Comparison of ENCODE assay signal across 1 cellular context in genomic region chr19:13794752-13795589, GRCh38.
TF ChIP-seq lines count a peak whose summit lies in the region.

ZSWIM4 (plus strand) TSS chr19:13795443; CDS start chr19:13795649, 206 bp downstream.

TF ChIP-seq in K562, 482 proteins besides CTCF, POLR2A, EP300 and RAD21 (continued from another document):
- TF ChIP-seq TAF7 (tag; IDR thresholded peaks at IDR 0.05) (no peak), NKRF (IDR thresholded peaks at IDR 0.05; ENCODE audit: borderline replicate concordance) (peak; percentile 37; the same call in 1 of the 2 replicates), NFIC (IDR thresholded peaks at IDR 0.05) (peak; percentile 46; the same call in 1 of the 2 replicates), ARID4B (CRISPR knock-in tag; IDR thresholded peaks at IDR 0.05) (peak; percentile 73; the same call in 1 of the 2 replicates), SFPQ (IDR thresholded peaks at IDR 0.05; ENCODE audit: low read depth, low read length) (no peak), MEIS2 (IDR thresholded peaks at IDR 0.05; ENCODE audit: partially characterized antibody) (peak; percentile 98), KAT7 (CRISPR knock-in tag; IDR thresholded peaks at IDR 0.05; ENCODE audit: borderline replicate concordance) (peak; percentile 73; the same call in 1 of the 2 replicates), ZNF263 (CRISPR knock-in tag; IDR thresholded peaks at IDR 0.05; ENCODE audit: borderline replicate concordance) (peak; percentile 45; the same call in 1 of the 2 replicates), PTRF (tag; IDR thresholded peaks at IDR 0.05) (no peak), PHTF2 (CRISPR knock-in tag; IDR thresholded peaks at IDR 0.05) (no peak), TOE1 (IDR thresholded peaks at IDR 0.05; ENCODE audit: borderline replicate concordance) (peak; percentile 62; the same call in 1 of the 2 replicates), TOE1 (CRISPR knock-in tag; IDR thresholded peaks at IDR 0.05; ENCODE audit: borderline replicate concordance, low read depth) (no peak), NRF1 (conservative IDR thresholded peaks at IDR 0.05 in 1 of 2, IDR thresholded peaks at IDR 0.05 in 1 of 2) (peak; percentile 73 to 77), HEY1 (CRISPR knock-in tag; IDR thresholded peaks at IDR 0.05; ENCODE audit: borderline replicate concordance) (no peak), CEBPZ (IDR thresholded peaks at IDR 0.05; ENCODE audit: borderline replicate concordance, low read depth, low read length) (peak; percentile 93), ZZZ3 (IDR thresholded peaks at IDR 0.05) (no peak), ARID3A (IDR thresholded peaks at IDR 0.05; ENCODE audit: borderline replicate concordance, low read depth, low read length) (peak; percentile 83; the same call in 1 of the 2 replicates), FOXP1 (CRISPR knock-in tag; IDR thresholded peaks at IDR 0.05) (peak; percentile 76; the same call in 1 of the 2 replicates), ZNF282 (CRISPR knock-in tag; IDR thresholded peaks at IDR 0.05) (no peak), CCAR2 (IDR thresholded peaks at IDR 0.05; ENCODE audit: low read depth, low read length) (no peak), MNT (conservative IDR thresholded peaks at IDR 0.05) (peak; percentile 84 to 91), POLR2G (IDR thresholded peaks at IDR 0.05; ENCODE audit: low read depth, low read length) (peak; percentile 85)
